Comparison of ENCODE assay signal across 23 cellular contexts in genomic region chr2:132690664-132691303, GRCh38. TPM values are rescaled to one million over a fixed set of nuclear protein-coding genes. Genes with fewer than 3 reads are reported as not detected.
"Had no signal": no experiment of that assay in that cellular context is flagged by ENCODE, and none has a peak within 500 bp of the region (broad histone marks: within the 10 kb centered on the region; RNA-seq: fewer than 3 reads in every experiment).

No MANE protein-coding gene starts in this region.

- H3K9me3 ChIP-seq: colonic mucosa, gastrocnemius medialis, heart left ventricle, pancreas, stomach, vagina had no signal

- H3K36me3 ChIP-seq: brain microvascular endothelial cell, colonic mucosa, gastrocnemius medialis, heart left ventricle, pancreas, stomach, vagina had no signal

- H3K27me3 ChIP-seq: brain microvascular endothelial cell, colonic mucosa, gastrocnemius medialis, heart left ventricle, pancreas, stomach, vagina had no signal

- H3K9me3 Mint-ChIP-seq: activated CD4-positive, alpha-beta T cell treated with anti-CD3 and anti-CD28 coated beads, Interleukin-2, amount 10 ng/mL, durations not matched to agents 24 days and 14 days; activated CD8-positive, alpha-beta T cell treated with anti-CD3 and anti-CD28 coated beads for 36 hours; activated naive CD8-positive, alpha-beta T cell treated with anti-CD3 and anti-CD28 coated beads, Interleukin-2, amount 10 ng/mL, durations not matched to agents 7 days and 5 days had no signal

- H3K4me1 ChIP-seq: colonic mucosa, gastrocnemius medialis, heart left ventricle, pancreas, stomach, vagina had no signal

- H3K27ac ChIP-seq: brain microvascular endothelial cell, colonic mucosa, gastrocnemius medialis, heart left ventricle, pancreas, stomach, vagina had no signal

- H3K4me3 Mint-ChIP-seq: activated CD4-positive, alpha-beta T cell treated with anti-CD3 and anti-CD28 coated beads, Interleukin-2, amount 10 ng/mL, durations not matched to agents 24 days and 14 days; activated CD8-positive, alpha-beta T cell treated with anti-CD3 and anti-CD28 coated beads for 36 hours; activated naive CD8-positive, alpha-beta T cell treated with anti-CD3 and anti-CD28 coated beads, Interleukin-2, amount 10 ng/mL, durations not matched to agents 7 days and 5 days; activated T-helper 17 cell treated with anti-CD3 and anti-CD28 coated beads, Interleukin-2, amount 50 U/mL, for 72 hours; central memory CD8-positive, alpha-beta T cell; immature natural killer cell; naive thymus-derived CD4-positive, alpha-beta T cell; stimulated activated effector memory CD8-positive, alpha-beta T cell treated with anti-CD3 and anti-CD28 coated beads, Interleukin-12 subunit alpha, Interleukin-12 subunit beta, amount 100 ng/mL, for 72 hours had no signal

- H3K36me3 Mint-ChIP-seq: activated naive CD8-positive, alpha-beta T cell treated with anti-CD3 and anti-CD28 coated beads, Interleukin-2, amount 10 ng/mL, durations not matched to agents 7 days and 5 days; naive thymus-derived CD4-positive, alpha-beta T cell; stimulated activated effector memory CD8-positive, alpha-beta T cell treated with anti-CD3 and anti-CD28 coated beads, Interleukin-12 subunit alpha, Interleukin-12 subunit beta, amount 100 ng/mL, for 72 hours had no signal

- H3K4me3 ChIP-seq: colonic mucosa, gastrocnemius medialis, heart left ventricle, pancreas, stomach, vagina had no signal

- H3K4me1 Mint-ChIP-seq: activated CD4-positive, alpha-beta T cell treated with anti-CD3 and anti-CD28 coated beads, Interleukin-2, amount 10 ng/mL, durations not matched to agents 24 days and 14 days; activated naive CD8-positive, alpha-beta T cell treated with anti-CD3 and anti-CD28 coated beads, Interleukin-2, amount 10 ng/mL, durations not matched to agents 7 days and 5 days; activated T-helper 17 cell treated with anti-CD3 and anti-CD28 coated beads, Interleukin-2, amount 50 U/mL, for 72 hours; central memory CD8-positive, alpha-beta T cell; immature natural killer cell; naive thymus-derived CD4-positive, alpha-beta T cell; stimulated activated effector memory CD8-positive, alpha-beta T cell treated with anti-CD3 and anti-CD28 coated beads, Interleukin-12 subunit alpha, Interleukin-12 subunit beta, amount 100 ng/mL, for 72 hours had no signal

- H3K27me3 Mint-ChIP-seq: activated CD4-positive, alpha-beta T cell treated with anti-CD3 and anti-CD28 coated beads, Interleukin-2, amount 10 ng/mL, durations not matched to agents 24 days and 14 days; activated CD8-positive, alpha-beta T cell treated with anti-CD3 and anti-CD28 coated beads for 36 hours; activated naive CD8-positive, alpha-beta T cell treated with anti-CD3 and anti-CD28 coated beads, Interleukin-2, amount 10 ng/mL, durations not matched to agents 7 days and 5 days; central memory CD8-positive, alpha-beta T cell had no signal

- H3K27ac Mint-ChIP-seq: activated CD4-positive, alpha-beta T cell treated with anti-CD3 and anti-CD28 coated beads, Interleukin-2, amount 10 ng/mL, durations not matched to agents 24 days and 14 days; activated CD8-positive, alpha-beta T cell treated with anti-CD3 and anti-CD28 coated beads for 36 hours; activated naive CD8-positive, alpha-beta T cell treated with anti-CD3 and anti-CD28 coated beads, Interleukin-2, amount 10 ng/mL, durations not matched to agents 7 days and 5 days; activated T-helper 17 cell treated with anti-CD3 and anti-CD28 coated beads, Interleukin-2, amount 50 U/mL, for 72 hours; immature natural killer cell; naive thymus-derived CD4-positive, alpha-beta T cell; stimulated activated effector memory CD8-positive, alpha-beta T cell treated with anti-CD3 and anti-CD28 coated beads, Interleukin-12 subunit alpha, Interleukin-12 subunit beta, amount 100 ng/mL, for 72 hours had no signal

- DNase-seq: activated CD4-positive, alpha-beta T cell treated with anti-CD3 and anti-CD28 coated beads, Interleukin-2, amount 10 ng/mL, durations not matched to agents 24 days and 14 days; activated CD8-positive, alpha-beta T cell treated with anti-CD3 and anti-CD28 coated beads for 36 hours; activated naive CD4-positive, alpha-beta T cell; activated naive CD8-positive, alpha-beta T cell treated with anti-CD3 and anti-CD28 coated beads, Interleukin-2, amount 10 ng/mL, durations not matched to agents 7 days and 5 days; activated T-cell treated with anti-CD3 and anti-CD28 coated beads, Interleukin-2, amount 50 U/mL, for 1 hour; anterior cingulate cortex; brain microvascular endothelial cell; colonic mucosa; gastrocnemius medialis; heart left ventricle; immature natural killer cell; left ventricle myocardium superior; naive thymus-derived CD4-positive, alpha-beta T cell; pancreas; stimulated activated CD4-positive, alpha-beta T cell treated with anti-CD3 and anti-CD28 coated beads, Interleukin-4, amount 100 ng/mL, for 24 hours; stomach; T-helper 9 cell had no signal

- ATAC-seq: activated CD8-positive, alpha-beta T cell treated with anti-CD3 and anti-CD28 coated beads for 36 hours; activated T-helper 17 cell treated with anti-CD3 and anti-CD28 coated beads, Interleukin-2, amount 50 U/mL, for 72 hours; gastrocnemius medialis; heart left ventricle; left ventricle myocardium superior; naive thymus-derived CD4-positive, alpha-beta T cell; pancreas; sciatic nerve; stimulated activated effector memory CD8-positive, alpha-beta T cell treated with anti-CD3 and anti-CD28 coated beads, Interleukin-12 subunit alpha, Interleukin-12 subunit beta, amount 100 ng/mL, for 72 hours had no signal

RNA-seq across cellular contexts. Expression of gene LYPD1, which starts 20.8 kb away (rescaled TPM):
- total RNA-seq: activated CD4-positive, alpha-beta T cell treated with anti-CD3 and anti-CD28 coated beads, Interleukin-2, amount 10 ng/mL, durations not matched to agents 24 days and 14 days; activated CD8-positive, alpha-beta T cell treated with anti-CD3 and anti-CD28 coated beads for 36 hours; activated naive CD8-positive, alpha-beta T cell treated with anti-CD3 and anti-CD28 coated beads, Interleukin-2, amount 10 ng/mL, durations not matched to agents 7 days and 5 days; activated T-helper 17 cell treated with anti-CD3 and anti-CD28 coated beads, Interleukin-2, amount 50 U/mL, for 72 hours; left ventricle myocardium superior; mononuclear cell; naive thymus-derived CD4-positive, alpha-beta T cell; vagina had no signal
- polyA plus RNA-seq: immature natural killer cell; naive thymus-derived CD4-positive, alpha-beta T cell had no signal
